In the genomic region with DNA sequence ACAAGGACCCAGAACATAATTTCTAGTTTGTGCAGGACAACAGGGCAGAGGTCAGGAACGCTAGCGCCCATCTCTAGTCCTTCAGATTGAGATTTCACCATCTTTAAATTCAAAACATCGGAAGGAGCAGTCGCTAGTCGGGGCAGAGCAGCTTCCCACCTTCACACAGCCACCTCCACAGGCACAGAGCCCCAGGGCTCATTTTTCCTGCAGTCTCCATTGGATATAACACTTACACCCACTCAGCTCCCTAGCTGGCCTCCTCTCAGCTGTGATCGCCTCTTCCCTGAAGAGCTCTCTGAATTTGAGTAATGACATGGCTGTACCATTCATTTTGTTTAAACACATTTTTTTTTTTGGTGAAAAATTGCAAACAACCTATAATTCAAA, we compare ENCODE assay signal across 15 cellular contexts. TPM values are rescaled to one million over a fixed set of nuclear protein-coding genes. Genes with fewer than 3 reads are reported as not detected.
DNase-seq lines count a peak whose midpoint lies in the region; ATAC-seq, FAIRE-seq and TF ChIP-seq lines count a peak whose summit lies in the region.
"Had no signal": no experiment of that assay in that cellular context is flagged by ENCODE, and none has a peak within 500 bp of the region (broad histone marks: within the 10 kb centered on the region; RNA-seq: fewer than 3 reads in every experiment).

No MANE protein-coding gene starts in this region.

- H3K9me3 Mint-ChIP-seq in activated T-cell treated with anti-CD3 and anti-CD28 coated beads, Interleukin-2, amount 50 U/mL, for 4 hours = no peaks in the 10 kb centered on the region
- no peaks in the 10 kb centered on the region for H3K9me3 Mint-ChIP-seq in activated naive CD8-positive, alpha-beta T cell treated with anti-CD3 and anti-CD28 coated beads, Interleukin-2, amount 50 U/mL, for 24 hours
- no peaks in the 10 kb centered on the region for H3K9me3 Mint-ChIP-seq in osteocyte (ENCODE audit: unreplicated experiment)
- H3K9me3 Mint-ChIP-seq: dendritic cell treated with granulocyte-macrophage colony-stimulating factor and Interleukin-4, amounts not matched to agents 40 ng/mL and 50 ng/mL, for 4 days had no signal

- no peaks in the 10 kb centered on the region for H3K36me3 Mint-ChIP-seq in activated T-cell treated with anti-CD3 and anti-CD28 coated beads, Interleukin-2, amount 50 U/mL, for 4 hours (ENCODE audit: insufficient read depth)
- H3K36me3 Mint-ChIP-seq in activated naive CD8-positive, alpha-beta T cell treated with anti-CD3 and anti-CD28 coated beads, Interleukin-2, amount 50 U/mL, for 24 hours (ENCODE audit: low read depth) = peaks cover 3% of the 10 kb centered on the region
- H3K36me3 Mint-ChIP-seq in osteocyte (ENCODE audit: unreplicated experiment) = peaks cover 2% of the 10 kb centered on the region

- H3K4me1 Mint-ChIP-seq in activated T-cell treated with anti-CD3 and anti-CD28 coated beads, Interleukin-2, amount 50 U/mL, for 4 hours (ENCODE audit: low read depth) = peaks cover 15% of the 10 kb centered on the region
- peaks cover 14% of the 10 kb centered on the region for H3K4me1 Mint-ChIP-seq in activated naive CD8-positive, alpha-beta T cell treated with anti-CD3 and anti-CD28 coated beads, Interleukin-2, amount 50 U/mL, for 24 hours
- H3K4me1 Mint-ChIP-seq in osteocyte (ENCODE audit: unreplicated experiment) = peaks cover 19% of the 10 kb centered on the region

- peak overlapping the region; percentile 42 for H3K4me3 Mint-ChIP-seq in activated T-cell treated with anti-CD3 and anti-CD28 coated beads, Interleukin-2, amount 50 U/mL, for 4 hours
- H3K4me3 Mint-ChIP-seq in activated naive CD8-positive, alpha-beta T cell treated with anti-CD3 and anti-CD28 coated beads, Interleukin-2, amount 50 U/mL, for 24 hours = peak overlapping the region; percentile 25
- peak overlapping the region; percentile 12 for H3K4me3 Mint-ChIP-seq in osteocyte (ENCODE audit: unreplicated experiment)
- H3K4me3 Mint-ChIP-seq: dendritic cell treated with granulocyte-macrophage colony-stimulating factor and Interleukin-4, amounts not matched to agents 40 ng/mL and 50 ng/mL, for 4 days had no signal

- no peak for DNase-seq in activated T-cell treated with anti-CD3 and anti-CD28 coated beads, Interleukin-2, amount 50 U/mL, for 4 hours
- DNase-seq in activated T-cell treated with anti-CD3 and anti-CD28 coated beads, Interleukin-2, amount 50 U/mL, for 1 hour = no peak
- DNase-seq in NCI-H128 (lab: John Stamatoyannopoulos, UW; ENCODE audit: unreplicated experiment) (peak; percentile 30), osteocyte (ENCODE audit: extremely low spot score, unreplicated experiment) (no peak), HTR-8/SVneo (ENCODE audit: insufficient read length, low spot score) (no peak), mucosa of gallbladder (ENCODE audit: low spot score) (no peak)
- DNase-seq in activated naive CD8-positive, alpha-beta T cell treated with anti-CD3 and anti-CD28 coated beads, Interleukin-2, amount 50 U/mL, for 24 hours = no peak
- DNase-seq: EL; GM23248; NCI-H446; stimulated activated CD4-positive, alpha-beta T cell treated with anti-CD3 and anti-CD28 coated beads, Interleukin-4, amount 100 ng/mL, for 24 hours; stimulated activated naive CD4-positive, alpha-beta T cell treated with Interleukin-2 at 50 U/mL for 16 hours had no signal

- no peak overlapping the region for H3K27ac Mint-ChIP-seq in activated naive CD8-positive, alpha-beta T cell treated with anti-CD3 and anti-CD28 coated beads, Interleukin-2, amount 50 U/mL, for 24 hours
- no peak overlapping the region for H3K27ac Mint-ChIP-seq in osteocyte (ENCODE audit: unreplicated experiment)
- H3K27ac Mint-ChIP-seq: dendritic cell treated with granulocyte-macrophage colony-stimulating factor and Interleukin-4, amounts not matched to agents 40 ng/mL and 50 ng/mL, for 4 days had no signal

- FAIRE-seq in HTR-8/SVneo (lab: Jason Lieb, UNC) = no peak

- ATAC-seq in activated T-cell treated with anti-CD3 and anti-CD28 coated beads, Interleukin-2, amount 50 U/mL, for 4 hours = no peak
- ATAC-seq in activated naive CD8-positive, alpha-beta T cell treated with anti-CD3 and anti-CD28 coated beads, Interleukin-2, amount 50 U/mL, for 24 hours = no peak
- ATAC-seq in GM21528 (IDR thresholded peaks at IDR 0.05; ENCODE audit: low FRiP score, unreplicated experiment) = no peak

- H3K27me3 Mint-ChIP-seq in activated T-cell treated with anti-CD3 and anti-CD28 coated beads, Interleukin-2, amount 50 U/mL, for 4 hours (ENCODE audit: low read depth) = peaks cover 7% of the 10 kb centered on the region
- H3K27me3 Mint-ChIP-seq in activated naive CD8-positive, alpha-beta T cell treated with anti-CD3 and anti-CD28 coated beads, Interleukin-2, amount 50 U/mL, for 24 hours = peaks cover 18% of the 10 kb centered on the region
- peaks cover 32% of the 10 kb centered on the region for H3K27me3 Mint-ChIP-seq in osteocyte (ENCODE audit: unreplicated experiment)

- no peak for TF ChIP-seq CTCF in osteocyte (IDR thresholded peaks at IDR 0.05)

RNA-seq across cellular contexts. Expression of a gene that starts 1.4 kb away (rescaled TPM):
- total RNA-seq in activated T-cell treated with anti-CD3 and anti-CD28 coated beads, Interleukin-2, amount 50 U/mL, for 4 hours = 1 to 10 TPM; 5.0 to 9.0 (median 6.7) TPM
- 0.43 TPM in 1 of 2 replicates, not detected in the other for total RNA-seq in osteocyte
- total RNA-seq in mucosa of gallbladder = 0.37 TPM

RNA-seq across cellular contexts. Expression of a gene that starts 20.6 kb away (rescaled TPM):
- total RNA-seq in activated T-cell treated with anti-CD3 and anti-CD28 coated beads, Interleukin-2, amount 50 U/mL, for 4 hours = 10 to 100 TPM; 45.5 to 52.8 (median 46.2) TPM
- total RNA-seq in osteocyte (38.7 and 42.8 TPM in 2 replicates), mucosa of gallbladder (41.0 TPM)

RNA-seq across cellular contexts. Expression of a gene that starts 29.4 kb away (rescaled TPM):
- 10 to 100 TPM; 24.2 to 30.1 (median 26.5) TPM for total RNA-seq in activated T-cell treated with anti-CD3 and anti-CD28 coated beads, Interleukin-2, amount 50 U/mL, for 4 hours
- total RNA-seq in osteocyte (40.1 and 42.8 TPM in 2 replicates), mucosa of gallbladder (46.8 TPM)

RNA-seq across cellular contexts. Expression of a gene that starts 53.4 kb away (rescaled TPM):
- under 1 TPM; 0.16 to 0.47 (median 0.20) TPM for total RNA-seq in activated T-cell treated with anti-CD3 and anti-CD28 coated beads, Interleukin-2, amount 50 U/mL, for 4 hours
- total RNA-seq in osteocyte (0.29 and 0.40 TPM in 2 replicates), mucosa of gallbladder (7.0 TPM)
- total RNA-seq: mononuclear cell had no signal

RNA-seq across cellular contexts. Expression of a gene that starts 60.0 kb away (rescaled TPM):
- 10 to 100 TPM; 33.3 to 40.9 (median 35.4) TPM for total RNA-seq in activated T-cell treated with anti-CD3 and anti-CD28 coated beads, Interleukin-2, amount 50 U/mL, for 4 hours
- 148 and 151 TPM in 2 replicates for total RNA-seq in osteocyte
- 155 TPM for total RNA-seq in mucosa of gallbladder
